Comparison of ENCODE assay signal across 14 cellular contexts in genomic region chr20:36267605-36268500, GRCh38. TPM values are rescaled to one million over a fixed set of nuclear protein-coding genes. Genes with fewer than 3 reads are reported as not detected.
A peak's percentile ranks its signal among the peaks of the same experiment; 100 is the strongest.
DNase-seq lines count a peak whose midpoint lies in the region; ATAC-seq and TF ChIP-seq lines count a peak whose summit lies in the region.
"Had no signal": no experiment of that assay in that cellular context is flagged by ENCODE, and none has a peak within 500 bp of the region (broad histone marks: within the 10 kb centered on the region; RNA-seq: fewer than 3 reads in every experiment).

No MANE protein-coding gene starts in this region.

- peak; percentile 7 for ATAC-seq in upper lobe of right lung

- no peak for TF ChIP-seq CTCF in upper lobe of right lung (IDR thresholded peaks at IDR 0.05)

- H3K27me3 ChIP-seq in layer of hippocampus (ENCODE audit: control insufficient read depth, insufficient read depth, low read length) (no peaks in the 10 kb centered on the region), upper lobe of right lung (no peaks in the 10 kb centered on the region)
- H3K27me3 ChIP-seq: BLaER1 treated with 17β-estradiol and CSF1 and Interleukin-3, amounts not matched to agents 10 nM and 100 nM had no signal

- H3K4me1 Mint-ChIP-seq in activated CD4-positive, alpha-beta T cell treated with anti-CD3 and anti-CD28 coated beads, Interleukin-2, amount 10 ng/mL, durations not matched to agents 24 days and 14 days: no peaks in the 10 kb centered on the region
- no peaks in the 10 kb centered on the region for H3K4me1 Mint-ChIP-seq in activated CD4-positive, alpha-beta T cell treated with anti-CD3 and anti-CD28 coated beads, Interleukin-2, amount 10 ng/mL, durations not matched to agents 7 days and 5 days

- H3K36me3 ChIP-seq in upper lobe of right lung: no peaks in the 10 kb centered on the region
- H3K36me3 ChIP-seq: BLaER1 treated with 17β-estradiol and CSF1 and Interleukin-3, amounts not matched to agents 10 nM and 100 nM had no signal

- H3K27me3 Mint-ChIP-seq in activated CD4-positive, alpha-beta T cell treated with anti-CD3 and anti-CD28 coated beads, Interleukin-2, amount 10 ng/mL, durations not matched to agents 24 days and 14 days: no peaks in the 10 kb centered on the region
- no peaks in the 10 kb centered on the region for H3K27me3 Mint-ChIP-seq in activated CD4-positive, alpha-beta T cell treated with anti-CD3 and anti-CD28 coated beads, Interleukin-2, amount 10 ng/mL, durations not matched to agents 7 days and 5 days

- H3K9me3 Mint-ChIP-seq in activated CD4-positive, alpha-beta T cell treated with anti-CD3 and anti-CD28 coated beads, Interleukin-2, amount 10 ng/mL, durations not matched to agents 24 days and 14 days: no peaks in the 10 kb centered on the region
- H3K9me3 Mint-ChIP-seq in activated CD4-positive, alpha-beta T cell treated with anti-CD3 and anti-CD28 coated beads, Interleukin-2, amount 10 ng/mL, durations not matched to agents 7 days and 5 days: no peaks in the 10 kb centered on the region

- no peaks in the 10 kb centered on the region for H3K4me1 ChIP-seq in upper lobe of right lung

- POLR2A ChIA-PET in activated CD4-positive, alpha-beta T cell treated with anti-CD3 and anti-CD28 coated beads, Interleukin-2, amount 10 ng/mL, durations not matched to agents 7 days and 5 days (lab: Charles Lee): no interaction called here

- CTCF ChIA-PET in activated CD4-positive, alpha-beta T cell treated with anti-CD3 and anti-CD28 coated beads, Interleukin-2, amount 10 ng/mL, durations not matched to agents 7 days and 5 days (lab: Charles Lee): interaction anchor here (0.6 kb wide), 1 partner anchor 20 kb away, joined by 5 read pairs; no protein-coding TSS in a partner anchor

- intact Hi-C loops in activated CD4-positive, alpha-beta T cell treated with anti-CD3 and anti-CD28 coated beads, Interleukin-2, amount 10 ng/mL, durations not matched to agents 24 days and 14 days (cut with micrococcal nuclease): no loop called here
- intact Hi-C loops in upper lobe of right lung (cut with DNase I): no loop called here

- H3K27ac ChIP-seq in caudate nucleus (ENCODE audit: low read depth, low read length): no peak overlapping the region
- peak overlapping the region; percentile 59 for H3K27ac ChIP-seq in layer of hippocampus (ENCODE audit: low read depth, low read length)
- no peak overlapping the region for H3K27ac ChIP-seq in upper lobe of right lung
- H3K27ac ChIP-seq: 22Rv1; BLaER1 treated with 17β-estradiol and CSF1 and Interleukin-3, amounts not matched to agents 10 nM and 100 nM had no signal

- no peak overlapping the region for H3K4me3 ChIP-seq in upper lobe of right lung
- H3K4me3 ChIP-seq: BLaER1 treated with 17β-estradiol and CSF1 and Interleukin-3, amounts not matched to agents 10 nM and 100 nM had no signal

- no peaks in the 10 kb centered on the region for H3K9me3 ChIP-seq in upper lobe of right lung
- H3K9me3 ChIP-seq: BLaER1 treated with 17β-estradiol and CSF1 and Interleukin-3, amounts not matched to agents 10 nM and 100 nM had no signal

- no peaks in the 10 kb centered on the region for H3K36me3 Mint-ChIP-seq in activated CD4-positive, alpha-beta T cell treated with anti-CD3 and anti-CD28 coated beads, Interleukin-2, amount 10 ng/mL, durations not matched to agents 24 days and 14 days (ENCODE audit: low read depth)
- H3K36me3 Mint-ChIP-seq in activated CD4-positive, alpha-beta T cell treated with anti-CD3 and anti-CD28 coated beads, Interleukin-2, amount 10 ng/mL, durations not matched to agents 7 days and 5 days (ENCODE audit: low read depth): no peaks in the 10 kb centered on the region

- H3K27ac Mint-ChIP-seq in activated CD4-positive, alpha-beta T cell treated with anti-CD3 and anti-CD28 coated beads, Interleukin-2, amount 10 ng/mL, durations not matched to agents 24 days and 14 days: no peak overlapping the region
- H3K27ac Mint-ChIP-seq in activated CD4-positive, alpha-beta T cell treated with anti-CD3 and anti-CD28 coated beads, Interleukin-2, amount 10 ng/mL, durations not matched to agents 7 days and 5 days: no peak overlapping the region

- peak; percentile 63 for DNase-seq in activated CD4-positive, alpha-beta T cell treated with anti-CD3 and anti-CD28 coated beads, Interleukin-2, amount 10 ng/mL, durations not matched to agents 24 days and 14 days
- no peak for DNase-seq in activated CD4-positive, alpha-beta T cell treated with anti-CD3 and anti-CD28 coated beads, Interleukin-2, amount 10 ng/mL, durations not matched to agents 7 days and 5 days
- DNase-seq in caudate nucleus (lab: John Stamatoyannopoulos, UW) (peak in 38 of 61 donors; percentile 6 to 79 (median 47)), upper lobe of right lung (no peak), SHP77 treated with DMSO at 0.1 percent for 48 hours (lab: John Stamatoyannopoulos, UW) (no peak), NCI-H82 (lab: John Stamatoyannopoulos, UW) (no peak), NCI-H446 (lab: John Stamatoyannopoulos, UW) (no peak)
- DNase-seq: NCI-H1417, NCI-H1930, NCI-H2171, NCI-H510A had no signal

- H3K4me3 Mint-ChIP-seq in activated CD4-positive, alpha-beta T cell treated with anti-CD3 and anti-CD28 coated beads, Interleukin-2, amount 10 ng/mL, durations not matched to agents 24 days and 14 days: no peak overlapping the region
- H3K4me3 Mint-ChIP-seq in activated CD4-positive, alpha-beta T cell treated with anti-CD3 and anti-CD28 coated beads, Interleukin-2, amount 10 ng/mL, durations not matched to agents 7 days and 5 days: no peak overlapping the region

RNA-seq across cellular contexts. Expression of gene AAR2, which starts 31.6 kb away (rescaled TPM):
- total RNA-seq in activated CD4-positive, alpha-beta T cell treated with anti-CD3 and anti-CD28 coated beads, Interleukin-2, amount 10 ng/mL, durations not matched to agents 24 days and 14 days: 30.7 and 32.6 TPM in 2 replicates
- total RNA-seq in activated CD4-positive, alpha-beta T cell treated with anti-CD3 and anti-CD28 coated beads, Interleukin-2, amount 10 ng/mL, durations not matched to agents 7 days and 5 days: 10 to 100 TPM; 22.5 to 23.0 TPM
- total RNA-seq in upper lobe of right lung: 24.4 TPM

RNA-seq across cellular contexts. Expression of gene DLGAP4, which starts 38.3 kb away (rescaled TPM):
- 21.3 and 24.8 TPM in 2 replicates for total RNA-seq in activated CD4-positive, alpha-beta T cell treated with anti-CD3 and anti-CD28 coated beads, Interleukin-2, amount 10 ng/mL, durations not matched to agents 24 days and 14 days
- 10 to 100 TPM; 26.2 to 29.5 TPM for total RNA-seq in activated CD4-positive, alpha-beta T cell treated with anti-CD3 and anti-CD28 coated beads, Interleukin-2, amount 10 ng/mL, durations not matched to agents 7 days and 5 days
- total RNA-seq in upper lobe of right lung: 61.2 TPM

Comparison
In these comparisons a context has a peak if more than half of its experiments do, and no peak if none do; other contexts are left out.
1. DNase-seq: peak in activated CD4-positive, alpha-beta T cell treated with anti-CD3 and anti-CD28 coated beads, Interleukin-2, amount 10 ng/mL, durations not matched to agents 24 days and 14 days (single experiment) and caudate nucleus (38 of 61); none in activated CD4-positive, alpha-beta T cell treated with anti-CD3 and anti-CD28 coated beads, Interleukin-2, amount 10 ng/mL, durations not matched to agents 7 days and 5 days (single experiment), upper lobe of right lung (single experiment), SHP77 treated with DMSO at 0.1 percent for 48 hours (single experiment), NCI-H82 (single experiment) and NCI-H446 (0 of 2).